In the genomic region with DNA sequence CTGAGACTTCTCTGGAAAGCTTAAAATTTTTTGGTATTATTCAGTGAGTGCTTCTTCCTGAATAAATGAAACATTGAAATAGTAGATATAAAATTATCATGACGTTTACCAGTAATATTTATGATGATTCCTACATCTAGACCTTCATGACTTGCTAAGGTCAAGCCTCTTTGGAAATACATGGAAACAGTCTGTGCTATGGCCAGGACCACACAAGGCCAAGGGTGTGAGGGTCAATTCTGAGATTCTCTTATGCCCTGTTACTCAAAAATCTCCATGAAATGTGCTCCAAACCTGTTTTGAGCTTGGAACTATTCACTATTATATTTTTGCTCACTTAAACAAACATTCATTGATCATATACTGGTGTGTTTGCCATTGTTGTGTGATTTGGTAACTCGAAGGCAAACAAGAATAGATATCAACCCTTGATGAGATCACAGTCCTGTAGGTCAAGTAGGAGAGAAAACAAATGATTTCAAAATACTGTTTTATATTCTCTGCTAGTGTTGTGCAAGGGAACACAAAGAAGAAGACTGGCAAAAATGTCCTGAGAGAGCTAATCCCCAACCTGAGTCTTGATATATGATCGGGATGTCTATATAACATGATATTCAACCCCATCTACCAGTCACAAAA, we compare ENCODE assay signal across 22 cellular contexts.
"Had no signal": no experiment of that assay in that cellular context is flagged by ENCODE, and none has a peak within 500 bp of the region (broad histone marks: within the 10 kb centered on the region; RNA-seq: fewer than 3 reads in every experiment).

No MANE protein-coding gene starts in this region.

- H3K36me3 Mint-ChIP-seq: naive thymus-derived CD8-positive, alpha-beta T cell; stimulated activated naive B cell treated with anti-CD40 and anti-IgM and Interleukin-4, amounts not matched to agents 10 μg/mL and 1 μg/mL and 100 μg/mL, for 72 hours had no signal

- H3K4me1 ChIP-seq: psoas muscle, testis, tibial nerve, upper lobe of right lung, vagina had no signal

- H3K27ac Mint-ChIP-seq: endodermal cell; naive thymus-derived CD8-positive, alpha-beta T cell; stimulated activated naive B cell treated with anti-CD40 and anti-IgM and Interleukin-4, amounts not matched to agents 10 μg/mL and 1 μg/mL and 100 μg/mL, for 72 hours; stimulated activated naive CD8-positive, alpha-beta T cell treated with anti-CD3 and anti-CD28 coated beads, Interleukin-15, amount 100 ng/mL, for 72 hours had no signal

- H3K4me3 ChIP-seq: mucosa of descending colon, psoas muscle, testis, tibial nerve, upper lobe of right lung, vagina had no signal

- H3K9me3 ChIP-seq: mucosa of descending colon, neutrophil, psoas muscle, testis, upper lobe of right lung, vagina had no signal

- H3K27me3 Mint-ChIP-seq: stimulated activated naive B cell treated with anti-CD40 and anti-IgM and Interleukin-4, amounts not matched to agents 10 μg/mL and 1 μg/mL and 100 μg/mL, for 72 hours; stimulated activated naive CD8-positive, alpha-beta T cell treated with anti-CD3 and anti-CD28 coated beads, Interleukin-15, amount 100 ng/mL, for 72 hours had no signal

- H3K27me3 ChIP-seq: neutrophil, testis, tibial nerve, upper lobe of right lung, vagina had no signal

- FAIRE-seq: endothelial cell of umbilical vein had no signal

- H3K4me3 Mint-ChIP-seq: endodermal cell; naive thymus-derived CD8-positive, alpha-beta T cell; stimulated activated naive B cell treated with anti-CD40 and anti-IgM and Interleukin-4, amounts not matched to agents 10 μg/mL and 1 μg/mL and 100 μg/mL, for 72 hours; stimulated activated naive CD8-positive, alpha-beta T cell treated with anti-CD3 and anti-CD28 coated beads, Interleukin-15, amount 100 ng/mL, for 72 hours had no signal

- DNase-seq: effector CD4-positive, alpha-beta T cell; endodermal cell; foreskin melanocyte; head of caudate nucleus; hippocampal formation; left colon; mammary epithelial cell; mucosa of descending colon; naive thymus-derived CD8-positive, alpha-beta T cell; psoas muscle; retina; stimulated activated CD4-positive, alpha-beta T cell treated with anti-CD3 and anti-CD28 coated beads, Interleukin-2, amount 100 ng/mL, for 24 hours; stimulated activated CD4-positive, alpha-beta T cell treated with anti-CD3 and anti-CD28 coated beads, Interleukin-4, amount 100 ng/mL, for 4 hours; stimulated activated naive B cell treated with anti-CD40 and anti-IgM and Interleukin-4, amounts not matched to agents 10 μg/mL and 1 μg/mL and 100 μg/mL, for 72 hours; stimulated activated naive CD8-positive, alpha-beta T cell treated with anti-CD3 and anti-CD28 coated beads, Interleukin-15, amount 100 ng/mL, for 72 hours; testis; upper lobe of right lung had no signal

- ATAC-seq: left colon; mucosa of descending colon; naive thymus-derived CD8-positive, alpha-beta T cell; psoas muscle; sciatic nerve; stimulated activated naive B cell treated with anti-CD40 and anti-IgM and Interleukin-4, amounts not matched to agents 10 μg/mL and 1 μg/mL and 100 μg/mL, for 72 hours; stimulated activated naive CD8-positive, alpha-beta T cell treated with anti-CD3 and anti-CD28 coated beads, Interleukin-15, amount 100 ng/mL, for 72 hours; upper lobe of right lung had no signal

- H3K27ac ChIP-seq: neutrophil, psoas muscle, testis, tibial nerve, upper lobe of right lung, vagina had no signal

- H3K4me1 Mint-ChIP-seq: endodermal cell; naive thymus-derived CD8-positive, alpha-beta T cell; stimulated activated naive B cell treated with anti-CD40 and anti-IgM and Interleukin-4, amounts not matched to agents 10 μg/mL and 1 μg/mL and 100 μg/mL, for 72 hours; stimulated activated naive CD8-positive, alpha-beta T cell treated with anti-CD3 and anti-CD28 coated beads, Interleukin-15, amount 100 ng/mL, for 72 hours had no signal

- H3K9me3 Mint-ChIP-seq: endodermal cell; stimulated activated naive CD8-positive, alpha-beta T cell treated with anti-CD3 and anti-CD28 coated beads, Interleukin-15, amount 100 ng/mL, for 72 hours had no signal

- H3K36me3 ChIP-seq: neutrophil, tibial nerve, upper lobe of right lung, vagina had no signal
